Comparison of ENCODE assay signal across 8 cellular contexts in the genomic region with DNA sequence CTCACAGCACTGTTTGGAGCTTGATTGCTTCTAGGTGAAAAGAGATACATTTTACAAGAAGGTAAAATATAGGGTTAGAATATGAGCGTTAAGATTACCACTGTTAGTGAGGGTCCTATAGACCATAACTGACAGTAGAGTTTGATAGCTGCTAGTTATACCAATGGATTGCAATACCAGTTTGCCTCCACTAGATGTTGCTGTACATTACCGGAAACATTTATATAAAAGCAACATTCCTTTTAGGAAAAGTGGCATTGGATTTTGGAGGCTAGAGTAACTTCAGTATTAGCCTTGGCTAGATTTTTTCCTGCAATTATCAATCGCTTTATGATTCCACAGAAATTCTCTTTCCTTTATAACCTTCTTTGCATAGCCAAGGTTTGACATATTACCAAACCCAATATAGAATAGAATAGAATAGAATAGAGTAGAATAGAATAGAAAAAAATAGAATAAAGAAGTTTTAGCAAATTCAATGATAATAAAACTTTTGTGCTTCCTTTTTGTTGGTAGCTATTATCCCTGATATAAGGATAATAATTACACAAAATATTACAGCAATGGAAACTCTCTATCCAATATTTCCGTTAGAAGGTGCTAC.
DNase-seq lines count a peak whose midpoint lies in the region; ATAC-seq and TF ChIP-seq lines count a peak whose summit lies in the region.

No MANE protein-coding gene starts in this region.

- H3K9me3 ChIP-seq in PC-3 (ENCODE audit: low read length) (peaks cover 25% of the 10 kb centered on the region), tibial nerve (peaks cover 0 to 35% (median 6%) of the 10 kb centered on the region in 4 donors)

- TF ChIP-seq POLR2A in tibial nerve (IDR thresholded peaks at IDR 0.05), result no peak

- WGBS in tibial nerve, 2 donors, result 67 to 73% methylated on average over 4 of the region's 4 CpGs

- H3K27ac Mint-ChIP-seq in stimulated activated effector memory CD8-positive, alpha-beta T cell treated with anti-CD3 and anti-CD28 coated beads, Interleukin-12 subunit alpha, Interleukin-12 subunit beta, amount 100 ng/mL, for 72 hours, result no peak overlapping the region

- no peaks in the 10 kb centered on the region for H3K27me3 ChIP-seq in PC-3 (ENCODE audit: low read length)
- no peaks in the 10 kb centered on the region for H3K27me3 ChIP-seq in tibial nerve

- no peak overlapping the region for H3K4me3 ChIP-seq in PC-3 (ENCODE audit: low read length)
- no peak overlapping the region for H3K4me3 ChIP-seq in fibroblast of villous mesenchyme (ENCODE audit: low read depth, low read length)
- no peak overlapping the region for H3K4me3 ChIP-seq in tibial nerve

- DNase-seq in GM13976 (ENCODE audit: low spot score), result no peak
- peak; percentile 69 for DNase-seq in PC-3
- DNase-seq in fibroblast of villous mesenchyme (ENCODE audit: low read depth), result peak; percentile 26
- peak in 1 of 2 donors; percentile 43 for DNase-seq in tibial nerve (ENCODE audit: low spot score in 2 of 2)
- no peak for DNase-seq in activated CD8-positive, alpha-beta memory T cell treated with anti-CD3 and anti-CD28 coated beads, Interleukin-2, amount 50 U/mL, for 48 hours
- DNase-seq in stimulated activated CD8-positive, alpha-beta memory T cell treated with anti-CD3 and anti-CD28 coated beads, Interleukin-4, amount 100 ng/mL, for 48 hours, result no peak
- DNase-seq in stimulated activated effector memory CD8-positive, alpha-beta T cell treated with anti-CD3 and anti-CD28 coated beads, Interleukin-12 subunit alpha, Interleukin-12 subunit beta, amount 100 ng/mL, for 72 hours (ENCODE audit: low spot score in 2 of 2), result no peak

- H2AFZ ChIP-seq in PC-3 (ENCODE audit: low read length), result no peak overlapping the region

- H3K4me3 Mint-ChIP-seq in stimulated activated effector memory CD8-positive, alpha-beta T cell treated with anti-CD3 and anti-CD28 coated beads, Interleukin-12 subunit alpha, Interleukin-12 subunit beta, amount 100 ng/mL, for 72 hours, result no peak overlapping the region

- BruUV-seq in PC-3 (replicated peaks; lab: Mats Ljungman, UMichigan), result no TSS peak

- in situ Hi-C loops in GM13976 (cut with MboI; ENCODE audit: low sequenced_read_pairs, unreplicated experiment), result no loop called here

- no peaks in the 10 kb centered on the region for H3K79me2 ChIP-seq in PC-3 (ENCODE audit: low read length)

- POLR2A ChIA-PET in PC-3 (lab: Charles Lee; ENCODE audit: unreplicated experiment), result interaction anchor here (0.7 kb wide), 1 partner anchor 1114 kb away, joined by 3 read pairs; no protein-coding TSS in a partner anchor

- H3K27ac ChIP-seq in PC-3 (ENCODE audit: low read length) (no peak overlapping the region), tibial nerve (no peak overlapping the region)

- CTCF ChIA-PET in PC-3 (lab: Charles Lee), result no interaction called here

- peaks cover 15% of the 10 kb centered on the region; the same call in 1 of the 2 replicates for H3K36me3 ChIP-seq in PC-3 (ENCODE audit: low read depth, low read length)
- H3K36me3 ChIP-seq in tibial nerve, result no peaks in the 10 kb centered on the region

- no peaks in the 10 kb centered on the region for H3K9me3 Mint-ChIP-seq in stimulated activated effector memory CD8-positive, alpha-beta T cell treated with anti-CD3 and anti-CD28 coated beads, Interleukin-12 subunit alpha, Interleukin-12 subunit beta, amount 100 ng/mL, for 72 hours

- intact Hi-C loops in PC-3 (cut with micrococcal nuclease), result loop anchor here (5.0 to 10.0 kb wide), 2 partner anchors 162 to 1094 kb away; a partner anchor contains a TSS

- TF ChIP-seq EP300 in tibial nerve (IDR thresholded peaks at IDR 0.05), result no peak

- H3F3A ChIP-seq in PC-3 (ENCODE audit: low read length, unreplicated experiment), result no peaks in the 10 kb centered on the region

- H3K36me3 Mint-ChIP-seq in stimulated activated effector memory CD8-positive, alpha-beta T cell treated with anti-CD3 and anti-CD28 coated beads, Interleukin-12 subunit alpha, Interleukin-12 subunit beta, amount 100 ng/mL, for 72 hours, result no peaks in the 10 kb centered on the region

- H3K4me2 ChIP-seq in PC-3 (ENCODE audit: low read length), result no peak overlapping the region

- no peak overlapping the region for H3K9ac ChIP-seq in PC-3 (ENCODE audit: low read length)

- no peaks in the 10 kb centered on the region for H3K9me2 ChIP-seq in PC-3 (replicated peaks; ENCODE audit: low read length)

- no peaks in the 10 kb centered on the region for H3K4me1 Mint-ChIP-seq in stimulated activated effector memory CD8-positive, alpha-beta T cell treated with anti-CD3 and anti-CD28 coated beads, Interleukin-12 subunit alpha, Interleukin-12 subunit beta, amount 100 ng/mL, for 72 hours

- ATAC-seq in HG03280 (IDR thresholded peaks at IDR 0.05; ENCODE audit: unreplicated experiment) (peak; percentile 66), PC-3 (peak; percentile 38; the same call in 1 of the 2 replicates)
- ATAC-seq in stimulated activated effector memory CD8-positive, alpha-beta T cell treated with anti-CD3 and anti-CD28 coated beads, Interleukin-12 subunit alpha, Interleukin-12 subunit beta, amount 100 ng/mL, for 72 hours, result no peak

- H4K20me1 ChIP-seq in PC-3 (ENCODE audit: low read length), result no peaks in the 10 kb centered on the region

- TF ChIP-seq CTCF in GM13976 (IDR thresholded peaks at IDR 0.05; ENCODE audit: borderline replicate concordance, control extremely low read depth, extremely low read depth, insufficient read depth, missing control alignments) (peak; percentile 69), PC-3 (conservative IDR thresholded peaks at IDR 0.05; ENCODE audit: low read depth, low read length) (peak; percentile 89), fibroblast of villous mesenchyme (IDR thresholded peaks at IDR 0.05; ENCODE audit: insufficient read depth, low read depth, low read length) (peak; percentile 69), tibial nerve (IDR thresholded peaks at IDR 0.05) (peak; percentile 54 to 70 (median 69))

- H3K4me1 ChIP-seq in PC-3 (ENCODE audit: insufficient read depth, low read length), result no peaks in the 10 kb centered on the region
- peaks cover 0 to 2% (median 0%) of the 10 kb centered on the region in 4 donors for H3K4me1 ChIP-seq in tibial nerve

Comparison
In these comparisons a context has a peak if more than half of its experiments do, and no peak if none do; other contexts are left out.
1. DNase-seq: peak in PC-3 (single experiment) and fibroblast of villous mesenchyme (single experiment); none in GM13976 (single experiment), activated CD8-positive, alpha-beta memory T cell treated with anti-CD3 and anti-CD28 coated beads, Interleukin-2, amount 50 U/mL, for 48 hours (single experiment), stimulated activated CD8-positive, alpha-beta memory T cell treated with anti-CD3 and anti-CD28 coated beads, Interleukin-4, amount 100 ng/mL, for 48 hours (single experiment) and stimulated activated effector memory CD8-positive, alpha-beta T cell treated with anti-CD3 and anti-CD28 coated beads, Interleukin-12 subunit alpha, Interleukin-12 subunit beta, amount 100 ng/mL, for 72 hours (0 of 2).
2. Peak in every context shown above with its lines, with median percentiles within 50 percentile points of each other: CTCF ChIP-seq.